ENCODE assay signal across 8 cellular contexts in genomic region chr2:44167908-44168683, GRCh38. TPM values are rescaled to one million over a fixed set of nuclear protein-coding genes. Genes with fewer than 3 reads are reported as not detected.
A peak's percentile ranks its signal among the peaks of the same experiment; 100 is the strongest.
DNase-seq lines count a peak whose midpoint lies in the region; ATAC-seq and TF ChIP-seq lines count a peak whose summit lies in the region.

No MANE protein-coding gene starts in this region.

- H3K27ac ChIP-seq in fibroblast of lung (ENCODE audit: insufficient read depth, low read length) = peak overlapping the region; percentile 98

- DNase-seq in Daoy (ENCODE audit: low read depth) (peak; percentile 99), GOT3 (lab: John Stamatoyannopoulos, UW) (peak; percentile 99), LHCN-M2 (ENCODE audit: low read depth) (peak; percentile 100), RPMI8226 (peak; percentile 96), fibroblast of lung (ENCODE audit: low read depth in 2 of 2) (peak; percentile 100), naive B cell (peak; percentile 98)
- DNase-seq in activated T-helper 2 cell treated with anti-CD3 and anti-CD28 coated beads, Interferon-gamma antibody, Interleukin-2, Interleukin-4, amounts not matched to agents 10 μg/mL and 5 μg/mL and 100 μg/mL, durations not matched to agents 14 hours and 24 hours and 36 hours (ENCODE audit: low spot score) = peak; percentile 97
- peak; percentile 81 to 95 for DNase-seq in stimulated activated effector memory CD8-positive, alpha-beta T cell treated with anti-CD3 and anti-CD28 coated beads, Interleukin-12 subunit alpha, Interleukin-12 subunit beta, amount 100 ng/mL, for 72 hours (ENCODE audit: low spot score in 2 of 2)

- peak overlapping the region; percentile 99 for H3K27ac Mint-ChIP-seq in activated T-helper 2 cell treated with anti-CD3 and anti-CD28 coated beads, Interferon-gamma antibody, Interleukin-2, Interleukin-4, amounts not matched to agents 10 μg/mL and 5 μg/mL and 100 μg/mL, durations not matched to agents 14 hours and 24 hours and 36 hours
- peak overlapping the region; percentile 97 to 100 (median 99) for H3K27ac Mint-ChIP-seq in naive B cell
- H3K27ac Mint-ChIP-seq in stimulated activated effector memory CD8-positive, alpha-beta T cell treated with anti-CD3 and anti-CD28 coated beads, Interleukin-12 subunit alpha, Interleukin-12 subunit beta, amount 100 ng/mL, for 72 hours = peak overlapping the region; percentile 99

- intact Hi-C loops in activated T-helper 2 cell treated with anti-CD3 and anti-CD28 coated beads, Interferon-gamma antibody, Interleukin-2, Interleukin-4, amounts not matched to agents 10 μg/mL and 5 μg/mL and 100 μg/mL, durations not matched to agents 14 hours and 24 hours and 36 hours (cut with micrococcal nuclease) = loop anchor here (1.0 to 10.0 kb wide), 7 partner anchors 48 to 1036 kb away; partner anchors contain the start of genes CAMKMT, DYNC2LI1, LRPPRC and PREPL

- no peaks in the 10 kb centered on the region for H3K36me3 ChIP-seq in fibroblast of lung (ENCODE audit: control insufficient read depth, insufficient read depth, low read length)

- peak overlapping the region; percentile 84 for H3K9ac ChIP-seq in fibroblast of lung (ENCODE audit: insufficient read depth, low read length)

- peaks cover 29% of the 10 kb centered on the region for H3K4me1 Mint-ChIP-seq in activated T-helper 2 cell treated with anti-CD3 and anti-CD28 coated beads, Interferon-gamma antibody, Interleukin-2, Interleukin-4, amounts not matched to agents 10 μg/mL and 5 μg/mL and 100 μg/mL, durations not matched to agents 14 hours and 24 hours and 36 hours (ENCODE audit: low read depth)
- peaks cover 24 to 38% (median 33%) of the 10 kb centered on the region in 3 donors for H3K4me1 Mint-ChIP-seq in naive B cell
- peaks cover 33% of the 10 kb centered on the region for H3K4me1 Mint-ChIP-seq in stimulated activated effector memory CD8-positive, alpha-beta T cell treated with anti-CD3 and anti-CD28 coated beads, Interleukin-12 subunit alpha, Interleukin-12 subunit beta, amount 100 ng/mL, for 72 hours

- H3K27me3 Mint-ChIP-seq in activated T-helper 2 cell treated with anti-CD3 and anti-CD28 coated beads, Interferon-gamma antibody, Interleukin-2, Interleukin-4, amounts not matched to agents 10 μg/mL and 5 μg/mL and 100 μg/mL, durations not matched to agents 14 hours and 24 hours and 36 hours (ENCODE audit: low read depth) = no peaks in the 10 kb centered on the region
- H3K27me3 Mint-ChIP-seq in naive B cell = no peaks in the 10 kb centered on the region

- no peaks in the 10 kb centered on the region for H3K9me3 ChIP-seq in fibroblast of lung (ENCODE audit: control insufficient read depth, insufficient read depth, low read depth, low read length)

- H3K4me3 ChIP-seq in fibroblast of lung (replicated peaks in 1 of 4; ENCODE audit: control extremely low read depth in 1 of 4, insufficient read depth in 1 of 4, low read depth in 3 of 4, low read length in 4 of 4) = peak overlapping the region; percentile 53 to 84 (median 74)

- no peak for TF ChIP-seq CTCF in fibroblast of lung (conservative IDR thresholded peaks at IDR 0.05 in 1 of 2, IDR thresholded peaks at IDR 0.05 in 1 of 2; ENCODE audit: low read depth in 1 of 2, low read length in 2 of 2)

- H3K4me2 ChIP-seq in fibroblast of lung (ENCODE audit: extremely low read depth, insufficient read depth, low read length) = peak overlapping the region; percentile 81

- peak; percentile 76 to 78 for ATAC-seq in naive B cell (ENCODE audit: low read depth in 2 of 2)
- ATAC-seq in stimulated activated effector memory CD8-positive, alpha-beta T cell treated with anti-CD3 and anti-CD28 coated beads, Interleukin-12 subunit alpha, Interleukin-12 subunit beta, amount 100 ng/mL, for 72 hours = peak; percentile 88

- H3K36me3 Mint-ChIP-seq in activated T-helper 2 cell treated with anti-CD3 and anti-CD28 coated beads, Interferon-gamma antibody, Interleukin-2, Interleukin-4, amounts not matched to agents 10 μg/mL and 5 μg/mL and 100 μg/mL, durations not matched to agents 14 hours and 24 hours and 36 hours (ENCODE audit: low read depth) = peaks cover 24% of the 10 kb centered on the region
- peaks cover 5 to 15% of the 10 kb centered on the region in 2 donors for H3K36me3 Mint-ChIP-seq in naive B cell
- H3K36me3 Mint-ChIP-seq in stimulated activated effector memory CD8-positive, alpha-beta T cell treated with anti-CD3 and anti-CD28 coated beads, Interleukin-12 subunit alpha, Interleukin-12 subunit beta, amount 100 ng/mL, for 72 hours = peaks cover 29% of the 10 kb centered on the region

- peak overlapping the region; percentile 92 for H2AFZ ChIP-seq in fibroblast of lung (ENCODE audit: low read length)

- H3K27me3 ChIP-seq in fibroblast of lung (ENCODE audit: control insufficient read depth, insufficient read depth, low read length) = no peaks in the 10 kb centered on the region

- peak overlapping the region; percentile 94 for H3K4me3 Mint-ChIP-seq in activated T-helper 2 cell treated with anti-CD3 and anti-CD28 coated beads, Interferon-gamma antibody, Interleukin-2, Interleukin-4, amounts not matched to agents 10 μg/mL and 5 μg/mL and 100 μg/mL, durations not matched to agents 14 hours and 24 hours and 36 hours (ENCODE audit: low read depth)
- peak overlapping the region; percentile 91 to 100 (median 96) for H3K4me3 Mint-ChIP-seq in naive B cell
- peak overlapping the region; percentile 79 for H3K4me3 Mint-ChIP-seq in stimulated activated effector memory CD8-positive, alpha-beta T cell treated with anti-CD3 and anti-CD28 coated beads, Interleukin-12 subunit alpha, Interleukin-12 subunit beta, amount 100 ng/mL, for 72 hours

- H3K9me3 Mint-ChIP-seq in activated T-helper 2 cell treated with anti-CD3 and anti-CD28 coated beads, Interferon-gamma antibody, Interleukin-2, Interleukin-4, amounts not matched to agents 10 μg/mL and 5 μg/mL and 100 μg/mL, durations not matched to agents 14 hours and 24 hours and 36 hours = peaks cover 8% of the 10 kb centered on the region
- H3K9me3 Mint-ChIP-seq in naive B cell = peaks cover 0 to 4% (median 0%) of the 10 kb centered on the region in 7 donors
- H3K9me3 Mint-ChIP-seq in stimulated activated effector memory CD8-positive, alpha-beta T cell treated with anti-CD3 and anti-CD28 coated beads, Interleukin-12 subunit alpha, Interleukin-12 subunit beta, amount 100 ng/mL, for 72 hours = no peaks in the 10 kb centered on the region

- H3K79me2 ChIP-seq in fibroblast of lung (ENCODE audit: control insufficient read depth, insufficient read depth, low read length) = peaks cover 41% of the 10 kb centered on the region

- H4K20me1 ChIP-seq in fibroblast of lung (ENCODE audit: control insufficient read depth, extremely low read depth, insufficient read depth, low read length) = no peaks in the 10 kb centered on the region

- H3K4me1 ChIP-seq in fibroblast of lung (ENCODE audit: control insufficient read depth, extremely low read depth, insufficient read depth, low read length) = peaks cover 5% of the 10 kb centered on the region

RNA-seq across cellular contexts. Expression of gene PPM1B, which starts 0.6 kb away (rescaled TPM):
- 20.7 and 23.0 TPM in 2 replicates for total RNA-seq in Daoy (2014; rRNA removed; shearing (Covaris generic))
- 13.5 and 16.4 TPM in 2 replicates for total RNA-seq in LHCN-M2 (2014; rRNA removed)
- polyA plus RNA-seq in LHCN-M2 (2012) = 10.7 TPM
- 43.6 and 45.9 TPM in 2 replicates for total RNA-seq in activated T-helper 2 cell treated with anti-CD3 and anti-CD28 coated beads, Interferon-gamma antibody, Interleukin-2, Interleukin-4, amounts not matched to agents 10 μg/mL and 5 μg/mL and 100 μg/mL, durations not matched to agents 14 hours and 24 hours and 36 hours
- 24.1 and 34.5 TPM in 2 replicates for total RNA-seq in fibroblast of lung
- polyA plus RNA-seq in fibroblast of lung = 21.2 and 25.8 TPM in 2 replicates
- polyA plus RNA-seq in fibroblast of lung (2012) = 21.0 and 24.1 TPM in 2 replicates
- polyA minus RNA-seq in fibroblast of lung (ENCODE audit: low replicate concordance) = 5.0 and 7.0 TPM in 2 replicates
- 10 to 100 TPM; 45.1 to 74.3 (median 54.9) TPM for polyA plus RNA-seq in naive B cell (ENCODE audit: low read depth in 6 of 6)

Comparison
In these comparisons a context has a peak if more than half of its experiments do, and no peak if none do; other contexts are left out.
1. Peak in every context shown above with its lines: DNase-seq, ATAC-seq, H3K4me3 ChIP-seq and H3K27ac ChIP-seq.